In genomic region chr10:119039161-119039560, GRCh38 we compare ENCODE assay signal across 26 cellular contexts.
"Had no signal": no experiment of that assay in that cellular context is flagged by ENCODE, and none has a peak within 500 bp of the region (broad histone marks: within the 10 kb centered on the region; RNA-seq: fewer than 3 reads in every experiment).

No MANE protein-coding gene starts in this region.

- H3K9me3 Mint-ChIP-seq: activated naive CD4-positive, alpha-beta T cell treated with anti-CD3 and anti-CD28 coated beads for 36 hours; activated naive CD8-positive, alpha-beta T cell treated with anti-CD3 and anti-CD28 coated beads, Interleukin-2, amount 10 ng/mL, durations not matched to agents 7 days and 5 days had no signal

- H3K4me3 Mint-ChIP-seq: activated CD8-positive, alpha-beta T cell treated with anti-CD3 and anti-CD28 coated beads, Interleukin-2, amount 10 ng/mL, durations not matched to agents 7 days and 5 days; activated naive CD4-positive, alpha-beta T cell treated with anti-CD3 and anti-CD28 coated beads for 36 hours; activated naive CD8-positive, alpha-beta T cell treated with anti-CD3 and anti-CD28 coated beads, Interleukin-2, amount 10 ng/mL, durations not matched to agents 7 days and 5 days had no signal

- H3K27ac Mint-ChIP-seq: activated CD8-positive, alpha-beta T cell treated with anti-CD3 and anti-CD28 coated beads, Interleukin-2, amount 10 ng/mL, durations not matched to agents 7 days and 5 days; activated naive CD4-positive, alpha-beta T cell treated with anti-CD3 and anti-CD28 coated beads for 36 hours; activated naive CD8-positive, alpha-beta T cell treated with anti-CD3 and anti-CD28 coated beads, Interleukin-2, amount 10 ng/mL, durations not matched to agents 7 days and 5 days had no signal

- H3K27ac ChIP-seq: coronary artery, epithelial cell of prostate, gastroesophageal sphincter, left ventricle myocardium inferior, sigmoid colon, testis, uterus had no signal

- H3K4me2 ChIP-seq: smooth muscle cell had no signal

- DNase-seq: activated CD4-positive, alpha-beta T cell treated with anti-CD3 and anti-CD28 coated beads for 4 hours; activated CD4-positive, CD25-positive, alpha-beta regulatory T cell; activated CD8-positive, alpha-beta T cell treated with anti-CD3 and anti-CD28 coated beads, Interleukin-2, amount 10 ng/mL, durations not matched to agents 7 days and 5 days; activated naive CD4-positive, alpha-beta T cell treated with anti-CD3 and anti-CD28 coated beads for 36 hours; activated naive CD8-positive, alpha-beta T cell treated with anti-CD3 and anti-CD28 coated beads, Interleukin-2, amount 10 ng/mL, durations not matched to agents 7 days and 5 days; activated T-cell treated with anti-CD3 and anti-CD28 coated beads, Interleukin-2, amount 50 U/mL, for 1 hour; amniotic stem cell; cerebellar nuclear complex; head of caudate nucleus; hypothalamus; left ventricle myocardium inferior; nucleus accumbens; retina; sigmoid colon; stimulated activated CD4-positive, alpha-beta T cell treated with anti-CD3 and anti-CD28 coated beads, Interleukin-2, amount 100 ng/mL, for 48 hours; stimulated activated CD8-positive, alpha-beta memory T cell treated with anti-CD3 and anti-CD28 coated beads, Interleukin-4, amount 100 ng/mL, for 48 hours; stimulated activated naive CD4-positive, alpha-beta T cell; T-helper 1 cell; T1000; testis; trophoblast cell; uterus had no signal

- H3K9me3 ChIP-seq: gastroesophageal sphincter, left ventricle myocardium inferior, sigmoid colon, testis, uterus had no signal

- ATAC-seq: activated CD8-positive, alpha-beta T cell treated with anti-CD3 and anti-CD28 coated beads, Interleukin-2, amount 10 ng/mL, durations not matched to agents 7 days and 5 days; gastroesophageal sphincter had no signal

- H3K4me3 ChIP-seq: coronary artery, gastroesophageal sphincter, left ventricle myocardium inferior, sigmoid colon, smooth muscle cell, testis, uterus had no signal

- H3K4me1 ChIP-seq: left ventricle myocardium inferior, sigmoid colon, testis, uterus had no signal

- H3K27me3 ChIP-seq: gastroesophageal sphincter, sigmoid colon, testis, uterus had no signal

- H3K27me3 Mint-ChIP-seq: activated naive CD8-positive, alpha-beta T cell treated with anti-CD3 and anti-CD28 coated beads, Interleukin-2, amount 10 ng/mL, durations not matched to agents 7 days and 5 days had no signal

- H3K36me3 ChIP-seq: uterus had no signal
